ENCODE assay signal across 19 cellular contexts in genomic region chr15:98657721-98658120, GRCh38. TPM values are rescaled to one million over a fixed set of nuclear protein-coding genes. Genes with fewer than 3 reads are reported as not detected.
DNase-seq lines count a peak whose midpoint lies in the region; ATAC-seq, FAIRE-seq and TF ChIP-seq lines count a peak whose summit lies in the region.
"Had no signal": no experiment of that assay in that cellular context is flagged by ENCODE, and none has a peak within 500 bp of the region (broad histone marks: within the 10 kb centered on the region; RNA-seq: fewer than 3 reads in every experiment).

No MANE protein-coding gene starts in this region.

- H2AFZ ChIP-seq in fibroblast of lung (ENCODE audit: low read length), result no peak overlapping the region

- ATAC-seq in RWPE2 (ENCODE audit: low read depth) (peak; percentile 82), HG03135 (IDR thresholded peaks at IDR 0.05; ENCODE audit: unreplicated experiment) (no peak)
- ATAC-seq: sciatic nerve had no signal

- H3K36me3 ChIP-seq in RWPE2 (ENCODE audit: low read depth), result peaks cover 13% of the 10 kb centered on the region
- no peaks in the 10 kb centered on the region for H3K36me3 ChIP-seq in fibroblast of lung (ENCODE audit: control insufficient read depth, insufficient read depth, low read length)
- no peaks in the 10 kb centered on the region for H3K36me3 ChIP-seq in small intestine (ENCODE audit: control insufficient read depth in 2 of 2, insufficient read depth in 2 of 2, low read length in 2 of 2)
- H3K36me3 ChIP-seq: SJSA1 had no signal

- H3K27me3 ChIP-seq in RWPE2 (ENCODE audit: insufficient read depth, poor library complexity, severe bottlenecking), result no peaks in the 10 kb centered on the region
- H3K27me3 ChIP-seq in fibroblast of lung (ENCODE audit: control insufficient read depth, insufficient read depth, low read length), result no peaks in the 10 kb centered on the region
- peaks cover 0 to 3% of the 10 kb centered on the region in 2 donors for H3K27me3 ChIP-seq in small intestine (ENCODE audit: control insufficient read depth in 2 of 2, insufficient read depth in 2 of 2, low read length in 2 of 2)
- H3K27me3 ChIP-seq: SJSA1 had no signal

- peak overlapping the region; percentile 5 for H3K4me3 ChIP-seq in RWPE2 (ENCODE audit: severe bottlenecking)
- no peak overlapping the region for H3K4me3 ChIP-seq in fibroblast of lung (replicated peaks in 1 of 4; ENCODE audit: control extremely low read depth in 1 of 4, insufficient read depth in 1 of 4, low read depth in 3 of 4, low read length in 4 of 4)
- no peak overlapping the region for H3K4me3 ChIP-seq in small intestine (ENCODE audit: low read depth in 1 of 2, low read length in 2 of 2)
- H3K4me3 ChIP-seq: SJSA1 had no signal

- no peak for FAIRE-seq in small intestine (lab: Jason Lieb, UNC)

- H3K9me3 ChIP-seq in RWPE2 (ENCODE audit: severe bottlenecking) (no peaks in the 10 kb centered on the region), fibroblast of lung (ENCODE audit: control insufficient read depth, insufficient read depth, low read depth, low read length) (no peaks in the 10 kb centered on the region), small intestine (ENCODE audit: control insufficient read depth, low read depth) (no peaks in the 10 kb centered on the region)
- H3K9me3 ChIP-seq: SJSA1 had no signal

- H3K4me1 ChIP-seq in RWPE2 (ENCODE audit: insufficient read depth, poor library complexity, severe bottlenecking), result peaks cover 70% of the 10 kb centered on the region
- H3K4me1 ChIP-seq in fibroblast of lung (ENCODE audit: control insufficient read depth, extremely low read depth, insufficient read depth, low read length), result peaks cover 2% of the 10 kb centered on the region
- peaks cover 2 to 3% of the 10 kb centered on the region in 2 donors for H3K4me1 ChIP-seq in small intestine (ENCODE audit: control insufficient read depth in 2 of 2, insufficient read depth in 1 of 2, low read depth in 1 of 2, low read length in 1 of 2)

- H3K79me2 ChIP-seq in fibroblast of lung (ENCODE audit: control insufficient read depth, insufficient read depth, low read length), result peaks cover 81% of the 10 kb centered on the region

- no peak overlapping the region for H3K9ac ChIP-seq in fibroblast of lung (ENCODE audit: insufficient read depth, low read length)

- peaks cover 4% of the 10 kb centered on the region for H4K20me1 ChIP-seq in fibroblast of lung (ENCODE audit: control insufficient read depth, extremely low read depth, insufficient read depth, low read length)

- H3K4me2 ChIP-seq in fibroblast of lung (ENCODE audit: extremely low read depth, insufficient read depth, low read length), result peak overlapping the region; percentile 17

- TF ChIP-seq CTCF in RWPE2 (IDR thresholded peaks at IDR 0.05; ENCODE audit: poor library complexity, severe bottlenecking) (no peak), fibroblast of lung (conservative IDR thresholded peaks at IDR 0.05 in 1 of 2, IDR thresholded peaks at IDR 0.05 in 1 of 2; ENCODE audit: low read depth in 1 of 2, low read length in 2 of 2) (no peak)

- H3K27ac ChIP-seq in RWPE2 (ENCODE audit: poor library complexity, severe bottlenecking), result peak overlapping the region; percentile 85
- H3K27ac ChIP-seq in fibroblast of lung (ENCODE audit: insufficient read depth, low read length), result no peak overlapping the region
- H3K27ac ChIP-seq in small intestine (ENCODE audit: low read depth in 1 of 2, low read length in 1 of 2), result no peak overlapping the region
- H3K27ac ChIP-seq: C4-2B, SJSA1 had no signal

- DNase-seq in GM03348 (ENCODE audit: low spot score) (peak; percentile 14), RWPE2 (ENCODE audit: low spot score) (no peak), fibroblast of lung (ENCODE audit: low read depth in 2 of 2) (peak in 1 of 2 donors; percentile 53), small intestine (peak; percentile 28), GOT3 (lab: John Stamatoyannopoulos, UW) (no peak), ureter (ENCODE audit: low spot score) (no peak)
- DNase-seq: activated CD4-positive, alpha-beta T cell treated with anti-CD3 and anti-CD28 coated beads, Interleukin-2, amount 10 ng/mL, durations not matched to agents 24 days and 14 days; activated naive CD4-positive, alpha-beta T cell treated with anti-CD3 and anti-CD28 coated beads, Interleukin-2, amount 50 U/mL, for 16 hours; activated T-cell treated with anti-CD3 and anti-CD28 coated beads for 4 hours; NCI-H1436 treated with DMSO at 0.1 percent for 48 hours; NCI-H2227 treated with DMSO at 0.1 percent for 48 hours; nucleus accumbens; stimulated activated CD4-positive, alpha-beta T cell treated with anti-CD3 and anti-CD28 coated beads, Interleukin-4, amount 100 ng/mL, for 24 hours; stimulated activated CD8-positive, alpha-beta memory T cell treated with anti-CD3 and anti-CD28 coated beads, Interleukin-4, amount 100 ng/mL, for 48 hours; T1000 had no signal

- 35 to 77% (median 53%) methylated on average over 4 of the region's 4 CpGs for WGBS in small intestine, 3 donors

RNA-seq across cellular contexts. Expression of gene IGF1R, which starts 9.4 kb away (rescaled TPM):
- total RNA-seq in fibroblast of lung (16.7 and 28.6 TPM in 2 replicates), ureter (88.6 TPM)
- polyA plus RNA-seq in fibroblast of lung (12.8 and 14.6 TPM in 2 replicates), small intestine (1 to 10 TPM in 2 of 3 donors, under 1 TPM in 1; 0.54 to 6.5 (median 1.1) TPM)
- polyA plus RNA-seq in fibroblast of lung (2012), result 16.0 and 27.0 TPM in 2 replicates
- polyA minus RNA-seq in fibroblast of lung (ENCODE audit: low replicate concordance), result 123 and 128 TPM in 2 replicates

Comparison
In these comparisons a context has a peak if more than half of its experiments do, and no peak if none do; other contexts are left out.
1. DNase-seq: peak in GM03348 (single experiment) and small intestine (single experiment); none in RWPE2 (single experiment), GOT3 (single experiment) and ureter (single experiment).